In genomic region chr4:154421618-154422017, GRCh38 we compare ENCODE assay signal across 18 cellular contexts.
DNase-seq lines count a peak whose midpoint lies in the region; ATAC-seq and TF ChIP-seq lines count a peak whose summit lies in the region.
"Had no signal": no experiment of that assay in that cellular context is flagged by ENCODE, and none has a peak within 500 bp of the region (broad histone marks: within the 10 kb centered on the region; RNA-seq: fewer than 3 reads in every experiment).

No MANE protein-coding gene starts in this region.

- H2AFZ ChIP-seq in PC-3 (ENCODE audit: low read length), result no peak overlapping the region

- H3K4me1 ChIP-seq in psoas muscle (no peaks in the 10 kb centered on the region), PC-3 (ENCODE audit: insufficient read depth, low read length) (no peaks in the 10 kb centered on the region)
- H3K4me1 ChIP-seq: body of pancreas had no signal

- H3K4me3 ChIP-seq in psoas muscle (no peak overlapping the region), PC-3 (ENCODE audit: low read length) (no peak overlapping the region)
- H3K4me3 ChIP-seq: body of pancreas had no signal

- intact Hi-C loops in psoas muscle (cut with DNase I), result no loop called here
- intact Hi-C loops in PC-3 (cut with micrococcal nuclease), result no loop called here

- no peak overlapping the region for H3K27ac Mint-ChIP-seq in naive thymus-derived CD8-positive, alpha-beta T cell
- H3K27ac Mint-ChIP-seq: activated CD4-positive, alpha-beta T cell treated with anti-CD3 and anti-CD28 coated beads for 36 hours had no signal

- H3K4me1 Mint-ChIP-seq in naive thymus-derived CD8-positive, alpha-beta T cell, result peaks cover 3 to 19% (median 6%) of the 10 kb centered on the region in 4 donors

- no peaks in the 10 kb centered on the region for H4K20me1 ChIP-seq in PC-3 (ENCODE audit: low read length)

- H3K27ac ChIP-seq in psoas muscle (no peak overlapping the region), PC-3 (ENCODE audit: low read length) (no peak overlapping the region)
- H3K27ac ChIP-seq: body of pancreas had no signal

- no TSS peak for BruUV-seq in PC-3 (replicated peaks; lab: Mats Ljungman, UMichigan)

- H3K9me2 ChIP-seq in PC-3 (replicated peaks; ENCODE audit: low read length), result no peaks in the 10 kb centered on the region

- H3K27me3 ChIP-seq in psoas muscle (ENCODE audit: insufficient read depth in 3 of 3, low read length in 2 of 3), result peaks cover 0 to 4% (median 0%) of the 10 kb centered on the region in 3 donors
- H3K27me3 ChIP-seq in PC-3 (ENCODE audit: low read length), result peaks cover 30% of the 10 kb centered on the region

- CTCF ChIA-PET in PC-3 (lab: Charles Lee), result no interaction called here

- H3K4me3 Mint-ChIP-seq in naive thymus-derived CD8-positive, alpha-beta T cell, result no peak overlapping the region
- H3K4me3 Mint-ChIP-seq: activated CD4-positive, alpha-beta T cell treated with anti-CD3 and anti-CD28 coated beads for 36 hours had no signal

- H3K9me3 ChIP-seq in psoas muscle, result no peaks in the 10 kb centered on the region
- no peaks in the 10 kb centered on the region for H3K9me3 ChIP-seq in PC-3 (ENCODE audit: low read length)
- H3K9me3 ChIP-seq: body of pancreas had no signal

- no peaks in the 10 kb centered on the region for H3K79me2 ChIP-seq in PC-3 (ENCODE audit: low read length)

- DNase-seq in NOMO-1 treated with DMSO at 0.1 percent for 48 hours (lab: John Stamatoyannopoulos, UW; ENCODE audit: unreplicated experiment), result peak; percentile 83
- no peak for DNase-seq in psoas muscle
- no peak for DNase-seq in naive thymus-derived CD8-positive, alpha-beta T cell
- no peak for DNase-seq in PC-3
- no peak for DNase-seq in activated CD8-positive, alpha-beta memory T cell treated with anti-CD3 and anti-CD28 coated beads, Interleukin-2, amount 50 U/mL, for 4 hours
- DNase-seq: activated CD4-positive, alpha-beta T cell treated with anti-CD3 and anti-CD28 coated beads for 36 hours; body of pancreas; effector CD4-positive, alpha-beta T cell; foreskin fibroblast; IMR-90; NCI-H1436 treated with DMSO at 0.1 percent for 48 hours; NCI-H524 treated with DMSO at 0.1 percent for 48 hours; stimulated activated CD4-positive, alpha-beta T cell treated with anti-CD3 and anti-CD28 coated beads, Interleukin-4, amount 100 ng/mL, for 1 hour; stimulated activated naive CD8-positive, alpha-beta T cell treated with anti-CD3 and anti-CD28 coated beads, Interleukin-15, Interleukin-2, amounts not matched to agents 100 U/mL and 50 U/mL, for 24 hours had no signal

- WGBS in psoas muscle, 3 donors, result 80 to 89% (median 84%) methylated on average over 6 of the region's 6 CpGs

- ATAC-seq in GM18517 (IDR thresholded peaks at IDR 0.05; ENCODE audit: unreplicated experiment) (peak; percentile 60), GM21447 (IDR thresholded peaks at IDR 0.05; ENCODE audit: unreplicated experiment) (peak; percentile 49), HG03066 (IDR thresholded peaks at IDR 0.05; ENCODE audit: low read depth, unreplicated experiment) (peak; percentile 54), psoas muscle (no peak), PC-3 (no peak)
- no peak for ATAC-seq in naive thymus-derived CD8-positive, alpha-beta T cell
- ATAC-seq: activated CD4-positive, alpha-beta T cell treated with anti-CD3 and anti-CD28 coated beads for 36 hours; body of pancreas; SK-N-SH treated with all-trans-retinoic acid at 6 μM for 48 hours; stimulated activated naive CD8-positive, alpha-beta T cell treated with anti-CD3 and anti-CD28 coated beads, Interleukin-15, Interleukin-2, amounts not matched to agents 100 U/mL and 50 U/mL, for 24 hours had no signal

- H3K4me2 ChIP-seq in PC-3 (ENCODE audit: low read length), result no peak overlapping the region

- H3K9ac ChIP-seq in PC-3 (ENCODE audit: low read length), result no peak overlapping the region

- no peaks in the 10 kb centered on the region for H3K9me3 Mint-ChIP-seq in naive thymus-derived CD8-positive, alpha-beta T cell

- H3K36me3 ChIP-seq in psoas muscle (ENCODE audit: insufficient read depth in 1 of 2, low read depth in 1 of 2) (no peaks in the 10 kb centered on the region), PC-3 (ENCODE audit: low read depth, low read length) (no peaks in the 10 kb centered on the region)

- TF ChIP-seq CTCF in psoas muscle (IDR thresholded peaks at IDR 0.05), result no peak
- no peak for TF ChIP-seq CTCF in PC-3 (conservative IDR thresholded peaks at IDR 0.05; ENCODE audit: low read depth, low read length)

- no peaks in the 10 kb centered on the region for H3K36me3 Mint-ChIP-seq in naive thymus-derived CD8-positive, alpha-beta T cell

- peaks cover 24 to 49% (median 31%) of the 10 kb centered on the region in 5 donors for H3K27me3 Mint-ChIP-seq in naive thymus-derived CD8-positive, alpha-beta T cell

- H3F3A ChIP-seq in PC-3 (ENCODE audit: low read length, unreplicated experiment), result no peaks in the 10 kb centered on the region

- POLR2A ChIA-PET in naive thymus-derived CD8-positive, alpha-beta T cell (lab: Charles Lee), result no interaction called here
- POLR2A ChIA-PET in PC-3 (lab: Charles Lee; ENCODE audit: unreplicated experiment), result no interaction called here

Comparison
In these comparisons a context has a peak if more than half of its experiments do, and no peak if none do; other contexts are left out.
1. ATAC-seq: peak in GM18517 (single experiment), GM21447 (single experiment) and HG03066 (single experiment); none in psoas muscle (0 of 4), naive thymus-derived CD8-positive, alpha-beta T cell (0 of 2) and PC-3 (single experiment).